8 cellular contexts compared by ENCODE assay signal in genomic region chr7:47581442-47581820, GRCh38. TPM values are rescaled to one million over a fixed set of nuclear protein-coding genes. Genes with fewer than 3 reads are reported as not detected.
DNase-seq lines count a peak whose midpoint lies in the region; TF ChIP-seq lines count a peak whose summit lies in the region.

No MANE protein-coding gene starts in this region.

- peaks cover 43% of the 10 kb centered on the region for H3K4me1 Mint-ChIP-seq in progenitor cell of endocrine pancreas (ENCODE audit: low read depth)

- no peaks in the 10 kb centered on the region for H3K27me3 Mint-ChIP-seq in progenitor cell of endocrine pancreas

- peak overlapping the region; percentile 61 for H3K4me3 ChIP-seq in cardiac muscle cell

- H3K36me3 ChIP-seq in cardiac muscle cell: no peaks in the 10 kb centered on the region

- peak overlapping the region; percentile 93 for H3K4me3 Mint-ChIP-seq in progenitor cell of endocrine pancreas (ENCODE audit: low read depth)

- H3K27ac Mint-ChIP-seq in progenitor cell of endocrine pancreas: peak overlapping the region; percentile 96

- no peaks in the 10 kb centered on the region for H3K9me3 ChIP-seq in cardiac muscle cell (ENCODE audit: low read depth)

- no peaks in the 10 kb centered on the region for H3K9me3 Mint-ChIP-seq in progenitor cell of endocrine pancreas (ENCODE audit: low read depth)

- peaks cover 27% of the 10 kb centered on the region for H3K27me3 ChIP-seq in cardiac muscle cell

- H3K4me1 ChIP-seq in cardiac muscle cell (ENCODE audit: low read depth): no peaks in the 10 kb centered on the region

- peaks cover 2% of the 10 kb centered on the region for H3K36me3 Mint-ChIP-seq in progenitor cell of endocrine pancreas (ENCODE audit: insufficient read depth)

- TF ChIP-seq CTCF in cardiac muscle cell (IDR thresholded peaks at IDR 0.05; ENCODE audit: low read depth, low read length) (no peak), progenitor cell of endocrine pancreas (IDR thresholded peaks at IDR 0.05; ENCODE audit: unreplicated experiment) (no peak)

- H3K27ac ChIP-seq in cardiac muscle cell: no peak overlapping the region

- DNase-seq in EH (ENCODE audit: low read depth) (peak; percentile 36), SK-N-DZ (ENCODE audit: low spot score) (peak; percentile 52), cardiac muscle cell (ENCODE audit: low read depth in 1 of 2, low spot score in 1 of 2) (peak in 1 of 2 donors; percentile 48), progenitor cell of endocrine pancreas (ENCODE audit: low spot score, unreplicated experiment) (peak; percentile 41), AML-193 (lab: John Stamatoyannopoulos, UW) (no peak), A172 (ENCODE audit: low spot score) (no peak), SHP77 (lab: John Stamatoyannopoulos, UW) (no peak)
- DNase-seq in stimulated activated CD4-positive, alpha-beta T cell treated with anti-CD3 and anti-CD28 coated beads, Interleukin-4, amount 100 ng/mL, for 24 hours: no peak

RNA-seq across cellular contexts. Expression of gene TNS3, which starts 0.5 kb away (rescaled TPM):
- polyA plus RNA-seq in SK-N-DZ (2014; cell fraction: cytosol; rRNA removed): 14.4 and 16.0 TPM in 2 replicates
- 12.0 and 12.8 TPM in 2 replicates for polyA plus RNA-seq in SK-N-DZ (2014; cell fraction: nucleus; rRNA removed)
- total RNA-seq in cardiac muscle cell: 5.7 and 8.0 TPM in 2 replicates
- 2.7 and 3.3 TPM in 2 replicates for polyA plus RNA-seq in cardiac muscle cell
- total RNA-seq in progenitor cell of endocrine pancreas: 117 and 120 TPM in 2 replicates
- total RNA-seq in A172 (2014; rRNA removed; shearing (Covaris generic)): 95.2 and 97.2 TPM in 2 replicates

Comparison
In these comparisons a context has a peak if more than half of its experiments do, and no peak if none do; other contexts are left out.
1. DNase-seq: peak in EH (single experiment), SK-N-DZ (single experiment) and progenitor cell of endocrine pancreas (single experiment); none in AML-193 (0 of 2), A172 (single experiment), SHP77 (0 of 2) and stimulated activated CD4-positive, alpha-beta T cell treated with anti-CD3 and anti-CD28 coated beads, Interleukin-4, amount 100 ng/mL, for 24 hours (single experiment).
2. RNA of gene TNS3, which starts 0.5 kb away (total RNA-seq): 117 to 120 TPM in progenitor cell of endocrine pancreas and 95.2 to 97.2 TPM in A172; 5.7 to 8.0 TPM in cardiac muscle cell; every median in the first group is over 10 times any median in the second.